Comparison of ENCODE assay signal across 25 cellular contexts in genomic region chr6:149903938-149904611, GRCh38. TPM values are rescaled to one million over a fixed set of nuclear protein-coding genes. Genes with fewer than 3 reads are reported as not detected.
A peak's percentile ranks its signal among the peaks of the same experiment; 100 is the strongest.
DNase-seq lines count a peak whose midpoint lies in the region; ATAC-seq and TF ChIP-seq lines count a peak whose summit lies in the region.
"Had no signal": no experiment of that assay in that cellular context is flagged by ENCODE, and none has a peak within 500 bp of the region (broad histone marks: within the 10 kb centered on the region; RNA-seq: fewer than 3 reads in every experiment).

No MANE protein-coding gene starts in this region.

- CTCF ChIA-PET in HEK293 (lab: Yijun Ruan, JAX): interaction anchor here (0.6 to 3.7 kb wide), 6 partner anchors 9 to 103 kb away, joined by 3 to 19 read pairs (median 3); no protein-coding TSS in a partner anchor

- H3K27ac ChIP-seq in HEK293 (ENCODE audit: extremely low read depth, low read depth, low read length): no peak overlapping the region
- H3K27ac ChIP-seq in tibial artery: no peak overlapping the region
- H3K27ac ChIP-seq: brain microvascular endothelial cell, epithelial cell of prostate, foreskin keratinocyte had no signal

- no peak overlapping the region for H3K4me3 Mint-ChIP-seq in activated T-helper 2 cell treated with anti-CD3 and anti-CD28 coated beads, Interferon-gamma antibody, Interleukin-2, Interleukin-4, amounts not matched to agents 10 μg/mL and 5 μg/mL and 100 μg/mL, durations not matched to agents 14 hours and 24 hours and 36 hours (ENCODE audit: low read depth)
- H3K4me3 Mint-ChIP-seq: activated CD8-positive, alpha-beta T cell treated with anti-CD3 and anti-CD28 coated beads, Interleukin-2, amount 10 ng/mL, durations not matched to agents 7 days and 5 days; CD4-positive, alpha-beta T cell; dendritic cell treated with granulocyte-macrophage colony-stimulating factor and Interleukin-4, amounts not matched to agents 40 ng/mL and 50 ng/mL, for 4 days; memory B cell; naive thymus-derived CD8-positive, alpha-beta T cell; stimulated activated naive CD8-positive, alpha-beta T cell treated with anti-CD3 and anti-CD28 coated beads, Interleukin-15, amount 100 ng/mL, for 72 hours had no signal

- H3K36me3 ChIP-seq in HEK293 (ENCODE audit: control insufficient read depth in 2 of 2, insufficient read depth in 1 of 2, low read length in 2 of 2): no peaks in the 10 kb centered on the region
- no peaks in the 10 kb centered on the region for H3K36me3 ChIP-seq in tibial artery
- H3K36me3 ChIP-seq: brain microvascular endothelial cell had no signal

- H3K27ac Mint-ChIP-seq in activated T-helper 2 cell treated with anti-CD3 and anti-CD28 coated beads, Interferon-gamma antibody, Interleukin-2, Interleukin-4, amounts not matched to agents 10 μg/mL and 5 μg/mL and 100 μg/mL, durations not matched to agents 14 hours and 24 hours and 36 hours: no peak overlapping the region
- H3K27ac Mint-ChIP-seq: activated CD8-positive, alpha-beta T cell treated with anti-CD3 and anti-CD28 coated beads, Interleukin-2, amount 10 ng/mL, durations not matched to agents 7 days and 5 days; CD4-positive, alpha-beta T cell; dendritic cell treated with granulocyte-macrophage colony-stimulating factor and Interleukin-4, amounts not matched to agents 40 ng/mL and 50 ng/mL, for 4 days; memory B cell; stimulated activated naive CD8-positive, alpha-beta T cell treated with anti-CD3 and anti-CD28 coated beads, Interleukin-15, amount 100 ng/mL, for 72 hours had no signal

- intact Hi-C loops in activated T-helper 2 cell treated with anti-CD3 and anti-CD28 coated beads, Interferon-gamma antibody, Interleukin-2, Interleukin-4, amounts not matched to agents 10 μg/mL and 5 μg/mL and 100 μg/mL, durations not matched to agents 14 hours and 24 hours and 36 hours (cut with micrococcal nuclease): no loop called here
- intact Hi-C loops in tibial artery (cut with DNase I; ENCODE audit: low total_unique reads): no loop called here

- no peaks in the 10 kb centered on the region for H3K27me3 ChIP-seq in tibial artery
- H3K27me3 ChIP-seq: brain microvascular endothelial cell had no signal

- ATAC-seq in HG02642 (IDR thresholded peaks at IDR 0.05; ENCODE audit: poor library complexity, unreplicated experiment): no peak
- ATAC-seq: activated CD8-positive, alpha-beta T cell treated with anti-CD3 and anti-CD28 coated beads, Interleukin-2, amount 10 ng/mL, durations not matched to agents 7 days and 5 days; foreskin keratinocyte; naive thymus-derived CD8-positive, alpha-beta T cell; stimulated activated naive CD8-positive, alpha-beta T cell treated with anti-CD3 and anti-CD28 coated beads, Interleukin-15, amount 100 ng/mL, for 72 hours had no signal

- peaks cover 14% of the 10 kb centered on the region for H3K27me3 Mint-ChIP-seq in activated T-helper 2 cell treated with anti-CD3 and anti-CD28 coated beads, Interferon-gamma antibody, Interleukin-2, Interleukin-4, amounts not matched to agents 10 μg/mL and 5 μg/mL and 100 μg/mL, durations not matched to agents 14 hours and 24 hours and 36 hours (ENCODE audit: low read depth)
- H3K27me3 Mint-ChIP-seq: dendritic cell treated with granulocyte-macrophage colony-stimulating factor and Interleukin-4, amounts not matched to agents 40 ng/mL and 50 ng/mL, for 4 days had no signal

- H3K4me1 Mint-ChIP-seq in activated T-helper 2 cell treated with anti-CD3 and anti-CD28 coated beads, Interferon-gamma antibody, Interleukin-2, Interleukin-4, amounts not matched to agents 10 μg/mL and 5 μg/mL and 100 μg/mL, durations not matched to agents 14 hours and 24 hours and 36 hours (ENCODE audit: low read depth): no peaks in the 10 kb centered on the region
- H3K4me1 Mint-ChIP-seq: memory B cell; naive thymus-derived CD8-positive, alpha-beta T cell; stimulated activated naive CD8-positive, alpha-beta T cell treated with anti-CD3 and anti-CD28 coated beads, Interleukin-15, amount 100 ng/mL, for 72 hours had no signal

- H3K4me3 ChIP-seq in HEK293 (ENCODE audit: low read depth, low read length) (no peak overlapping the region), tibial artery (no peak overlapping the region)

- H3K4me1 ChIP-seq in HEK293 (ENCODE audit: control insufficient read depth, insufficient read depth, low read length) (no peaks in the 10 kb centered on the region), tibial artery (no peaks in the 10 kb centered on the region)

- POLR2A ChIA-PET in HEK293 (lab: Yijun Ruan, JAX): interaction anchor here (0.6 kb wide), 1 partner anchor 41 kb away, joined by 4 read pairs; no protein-coding TSS in a partner anchor

- H3K36me3 Mint-ChIP-seq in activated T-helper 2 cell treated with anti-CD3 and anti-CD28 coated beads, Interferon-gamma antibody, Interleukin-2, Interleukin-4, amounts not matched to agents 10 μg/mL and 5 μg/mL and 100 μg/mL, durations not matched to agents 14 hours and 24 hours and 36 hours (ENCODE audit: low read depth): no peaks in the 10 kb centered on the region

- DNase-seq in DMS53 (lab: John Stamatoyannopoulos, UW) (peak; percentile 79), NCI-H2171 treated with DMSO at 0.1 percent for 48 hours (lab: John Stamatoyannopoulos, UW) (peak; percentile 46), islet precursor cell (peak; percentile 50), tibial artery (no peak), OCI-M2 (lab: John Stamatoyannopoulos, UW; ENCODE audit: unreplicated experiment) (no peak)
- no peak for DNase-seq in activated T-helper 2 cell treated with anti-CD3 and anti-CD28 coated beads, Interferon-gamma antibody, Interleukin-2, Interleukin-4, amounts not matched to agents 10 μg/mL and 5 μg/mL and 100 μg/mL, durations not matched to agents 14 hours and 24 hours and 36 hours (ENCODE audit: low spot score)
- DNase-seq: activated CD8-positive, alpha-beta T cell treated with anti-CD3 and anti-CD28 coated beads, Interleukin-2, amount 10 ng/mL, durations not matched to agents 7 days and 5 days; brain microvascular endothelial cell; CD4-positive, alpha-beta T cell; foreskin keratinocyte; kidney glomerular epithelial cell; naive thymus-derived CD8-positive, alpha-beta T cell; NCI-H1436; NCI-H524 treated with DMSO at 0.1 percent for 48 hours; OCI-M1; stimulated activated CD4-positive, alpha-beta T cell treated with anti-CD3 and anti-CD28 coated beads, Interleukin-2, amount 100 ng/mL, for 24 hours had no signal

- peaks cover 9% of the 10 kb centered on the region for H3K9me3 Mint-ChIP-seq in activated T-helper 2 cell treated with anti-CD3 and anti-CD28 coated beads, Interferon-gamma antibody, Interleukin-2, Interleukin-4, amounts not matched to agents 10 μg/mL and 5 μg/mL and 100 μg/mL, durations not matched to agents 14 hours and 24 hours and 36 hours

- 0 out of 2 replicates have a peak, but pooled peaks have one; percentile 10 for TF ChIP-seq CTCF in HEK293 (tag by site-specific recombination; IDR thresholded peaks at IDR 0.05)
- no peak for TF ChIP-seq CTCF in tibial artery (IDR thresholded peaks at IDR 0.05)

- no peaks in the 10 kb centered on the region for H3K9me3 ChIP-seq in HEK293 (ENCODE audit: control insufficient read depth, insufficient read depth, low read depth, low read length)
- H3K9me3 ChIP-seq in tibial artery: peaks cover 0 to 5% (median 0%) of the 10 kb centered on the region in 3 donors

TF ChIP-seq in HEK293, 187 proteins besides CTCF, POLR2A, EP300 and RAD21:
- TF ChIP-seq ZIC2 (tag by site-specific recombination; IDR thresholded peaks at IDR 0.05) (peak; percentile 74), ZNF530 (tag by site-specific recombination; IDR thresholded peaks at IDR 0.05; ENCODE audit: low read depth) (no peak), GLIS2 (tag by site-specific recombination; IDR thresholded peaks at IDR 0.05) (no peak)

RNA-seq across cellular contexts. Expression of gene RAET1E, which starts 6.2 kb away (rescaled TPM):
- total RNA-seq in activated T-helper 2 cell treated with anti-CD3 and anti-CD28 coated beads, Interferon-gamma antibody, Interleukin-2, Interleukin-4, amounts not matched to agents 10 μg/mL and 5 μg/mL and 100 μg/mL, durations not matched to agents 14 hours and 24 hours and 36 hours: not detected in 2 replicates
- total RNA-seq: activated CD8-positive, alpha-beta T cell treated with anti-CD3 and anti-CD28 coated beads, Interleukin-2, amount 10 ng/mL, durations not matched to agents 7 days and 5 days; CD4-positive, alpha-beta T cell; H1; naive thymus-derived CD8-positive, alpha-beta T cell; SK-MEL-5; T-helper 2 cell treated with Interferon-gamma antibody and Interleukin-4, amounts not matched to agents 100 ng/mL and 5 ng/mL, for 36 hours had no signal

RNA-seq across cellular contexts. Expression of gene RAET1G, which starts 18.8 kb away (rescaled TPM):
- not detected in 2 replicates for total RNA-seq in activated T-helper 2 cell treated with anti-CD3 and anti-CD28 coated beads, Interferon-gamma antibody, Interleukin-2, Interleukin-4, amounts not matched to agents 10 μg/mL and 5 μg/mL and 100 μg/mL, durations not matched to agents 14 hours and 24 hours and 36 hours
- total RNA-seq: activated CD8-positive, alpha-beta T cell treated with anti-CD3 and anti-CD28 coated beads, Interleukin-2, amount 10 ng/mL, durations not matched to agents 7 days and 5 days; CD4-positive, alpha-beta T cell; H1; naive thymus-derived CD8-positive, alpha-beta T cell; SK-MEL-5; T-helper 2 cell treated with Interferon-gamma antibody and Interleukin-4, amounts not matched to agents 100 ng/mL and 5 ng/mL, for 36 hours had no signal

RNA-seq across cellular contexts. Expression of gene ULBP2, which starts 37.7 kb away (rescaled TPM):
- 0.14 and 0.18 TPM in 2 replicates for total RNA-seq in activated T-helper 2 cell treated with anti-CD3 and anti-CD28 coated beads, Interferon-gamma antibody, Interleukin-2, Interleukin-4, amounts not matched to agents 10 μg/mL and 5 μg/mL and 100 μg/mL, durations not matched to agents 14 hours and 24 hours and 36 hours
- total RNA-seq: H1; naive thymus-derived CD8-positive, alpha-beta T cell had no signal

RNA-seq across cellular contexts. Expression of gene LRP11, which starts 39.9 kb away (rescaled TPM):
- total RNA-seq in activated T-helper 2 cell treated with anti-CD3 and anti-CD28 coated beads, Interferon-gamma antibody, Interleukin-2, Interleukin-4, amounts not matched to agents 10 μg/mL and 5 μg/mL and 100 μg/mL, durations not matched to agents 14 hours and 24 hours and 36 hours: 3.6 and 4.3 TPM in 2 replicates

RNA-seq across cellular contexts. Expression of gene ULBP1, which starts 59.7 kb away (rescaled TPM):
- total RNA-seq in activated T-helper 2 cell treated with anti-CD3 and anti-CD28 coated beads, Interferon-gamma antibody, Interleukin-2, Interleukin-4, amounts not matched to agents 10 μg/mL and 5 μg/mL and 100 μg/mL, durations not matched to agents 14 hours and 24 hours and 36 hours: 0.41 and 0.48 TPM in 2 replicates
- total RNA-seq: SK-MEL-5 had no signal

Comparison
In these comparisons a context has a peak if more than half of its experiments do, and no peak if none do; other contexts are left out.
1. DNase-seq: peak in DMS53 (single experiment), NCI-H2171 treated with DMSO at 0.1 percent for 48 hours (single experiment) and islet precursor cell (single experiment); none in activated T-helper 2 cell treated with anti-CD3 and anti-CD28 coated beads, Interferon-gamma antibody, Interleukin-2, Interleukin-4, amounts not matched to agents 10 μg/mL and 5 μg/mL and 100 μg/mL, durations not matched to agents 14 hours and 24 hours and 36 hours (single experiment), tibial artery (0 of 2) and OCI-M2 (single experiment).